ENCODE assay signal across 8 cellular contexts in the genomic region with DNA sequence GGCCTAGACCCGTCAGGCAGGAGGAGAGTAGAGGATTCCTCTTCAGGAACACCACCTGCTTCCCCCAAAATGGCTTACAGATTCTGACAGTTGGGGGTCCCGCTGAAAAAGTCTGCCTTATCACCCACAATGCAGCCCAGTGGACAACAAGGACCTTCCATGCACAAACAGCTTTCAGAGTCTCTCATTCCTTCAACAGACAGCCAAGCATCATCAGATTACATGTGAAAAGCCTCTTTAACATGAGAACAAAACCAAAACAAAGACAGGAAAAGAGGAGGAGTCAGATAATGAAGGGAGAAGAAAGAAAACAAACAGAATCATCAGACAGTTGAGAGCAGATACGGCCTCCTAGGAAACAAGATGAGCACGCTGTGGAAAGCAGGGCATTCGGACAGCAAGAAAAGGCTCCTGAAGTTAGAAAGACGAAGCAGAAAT. TPM values are rescaled to one million over a fixed set of nuclear protein-coding genes. Genes with fewer than 3 reads are reported as not detected.
DNase-seq lines count a peak whose midpoint lies in the region; ATAC-seq and TF ChIP-seq lines count a peak whose summit lies in the region.

No MANE protein-coding gene starts in this region.

- POLR2A ChIA-PET in AG04450 (lab: Yijun Ruan, JAX) = interaction anchor here (0.9 kb wide), 1 partner anchor 16 kb away, joined by 8 read pairs; no protein-coding TSS in a partner anchor

- H3K4me3 Mint-ChIP-seq in endodermal cell (peak overlapping the region; percentile 23), natural killer cell (peak overlapping the region; percentile 65)

- H3K36me3 Mint-ChIP-seq in endodermal cell (ENCODE audit: low read depth) (peaks cover 45% of the 10 kb centered on the region), natural killer cell (peaks cover 37% of the 10 kb centered on the region)

- H3K36me3 ChIP-seq in endodermal cell (ENCODE audit: control insufficient read depth, insufficient read depth, low read length) (peaks cover 64% of the 10 kb centered on the region), mucosa of descending colon (ENCODE audit: low read depth) (no peaks in the 10 kb centered on the region)

- H3K27me3 ChIP-seq in AG04450 (ENCODE audit: control insufficient read depth, insufficient read depth, low read length) (no peaks in the 10 kb centered on the region), endodermal cell (ENCODE audit: control insufficient read depth, insufficient read depth, low read length, poor library complexity, severe bottlenecking) (no peaks in the 10 kb centered on the region)

- 13 to 26% methylated on average over 4 to 6 of the region's 6 CpGs for WGBS in endodermal cell (ENCODE audit: insufficient coverage in 1 of 2, insufficient read length in 1 of 2), 2 experiments

- intact Hi-C loops in natural killer cell (cut with micrococcal nuclease) (no loop called here), mucosa of descending colon (cut with DNase I, micrococcal nuclease) (no loop called here)

- ATAC-seq in natural killer cell (no peak), HG03108 (IDR thresholded peaks at IDR 0.05; ENCODE audit: unreplicated experiment) (no peak), mucosa of descending colon (no peak), GM19328 (IDR thresholded peaks at IDR 0.05; ENCODE audit: unreplicated experiment) (no peak), GM21576 (IDR thresholded peaks at IDR 0.05; ENCODE audit: unreplicated experiment) (no peak)

- CTCF ChIA-PET in AG04450 (lab: Charles Lee) = interaction anchor here (1.8 to 2.1 kb wide), 2 partner anchors 26 to 31 kb away, joined by 11 read pairs; no protein-coding TSS in a partner anchor

- TF ChIP-seq CTCF in AG04450 (IDR thresholded peaks at IDR 0.05; ENCODE audit: low read depth, low read length) = no peak
- no peak for TF ChIP-seq CTCF in endodermal cell (conservative IDR thresholded peaks at IDR 0.05)
- TF ChIP-seq CTCF in natural killer cell (IDR thresholded peaks at IDR 0.05) = no peak
- no peak for TF ChIP-seq CTCF in mucosa of descending colon (IDR thresholded peaks at IDR 0.05)

- H3K9ac ChIP-seq in endodermal cell (ENCODE audit: extremely low read depth, low read length, poor library complexity, severe bottlenecking) = no peak overlapping the region

- no peak for DNase-seq in AG04450 (ENCODE audit: low read depth, low spot score)
- DNase-seq in M059J (ENCODE audit: low read depth) = peak; percentile 25
- peak; percentile 87 for DNase-seq in endodermal cell
- DNase-seq in natural killer cell = no peak
- DNase-seq in mucosa of descending colon = no peak

- H3K27ac ChIP-seq in AG04450 (ENCODE audit: low read depth, low read length) (peak overlapping the region; percentile 98), endodermal cell (ENCODE audit: low read depth, low read length) (peak overlapping the region; percentile 83)

- H3K4me1 ChIP-seq in endodermal cell (ENCODE audit: control insufficient read depth, insufficient read depth, low read length) = peaks cover 28% of the 10 kb centered on the region
- peaks cover 44% of the 10 kb centered on the region for H3K4me1 ChIP-seq in mucosa of descending colon (ENCODE audit: low read depth)

- peak overlapping the region; percentile 84 for H3K27ac Mint-ChIP-seq in endodermal cell
- H3K27ac Mint-ChIP-seq in natural killer cell = peak overlapping the region; percentile 86 to 90

- H3K27me3 Mint-ChIP-seq in endodermal cell (ENCODE audit: insufficient read depth) (no peaks in the 10 kb centered on the region), natural killer cell (ENCODE audit: low read depth in 2 of 2) (no peaks in the 10 kb centered on the region)

- H3K9me3 Mint-ChIP-seq in endodermal cell = no peaks in the 10 kb centered on the region
- H3K9me3 Mint-ChIP-seq in natural killer cell = no peaks in the 10 kb centered on the region

- no peaks in the 10 kb centered on the region for H3K9me3 ChIP-seq in AG04450 (ENCODE audit: control insufficient read depth, insufficient read depth, low read length)
- H3K9me3 ChIP-seq in endodermal cell (ENCODE audit: control insufficient read depth, low read length) = no peaks in the 10 kb centered on the region
- H3K9me3 ChIP-seq in mucosa of descending colon = no peaks in the 10 kb centered on the region

- H3K4me1 Mint-ChIP-seq in endodermal cell = peaks cover 57% of the 10 kb centered on the region
- H3K4me1 Mint-ChIP-seq in natural killer cell = peaks cover 86 to 90% of the 10 kb centered on the region in 2 donors

- H3K4me3 ChIP-seq in AG04450 (ENCODE audit: low read depth, low read length) (peak overlapping the region; percentile 26), endodermal cell (ENCODE audit: low read length) (peak overlapping the region; percentile 8), mucosa of descending colon (no peak overlapping the region)

RNA-seq across cellular contexts. Expression of a gene that starts 18.3 kb away (rescaled TPM):
- polyA plus RNA-seq in AG04450 (2011; rRNA removed) = 119 and 128 TPM in 2 replicates
- polyA minus RNA-seq in AG04450 (2011; rRNA and poly(A)+ RNA removed) = 297 and 364 TPM in 2 replicates
- total RNA-seq in M059J (2014; rRNA removed; shearing (Covaris generic)) = 31.8 and 37.9 TPM in 2 replicates
- total RNA-seq in endodermal cell (10 to 100 TPM; 50.9 to 53.5 TPM), natural killer cell (100 to 1,000 TPM in 1 of 3 donors, 10 to 100 TPM in 2; 76.0 to 141 (median 79.0) TPM), mucosa of descending colon (10 to 100 TPM; 81.1 to 86.3 (median 86.0) TPM)
- 51.3 TPM for polyA plus RNA-seq in endodermal cell (2013, experiment 1 of 2)
- polyA plus RNA-seq in endodermal cell (2013, experiment 2 of 2) = 55.3 TPM

RNA-seq across cellular contexts. Expression of a gene that starts 18.6 kb away (rescaled TPM):
- 40.5 and 42.8 TPM in 2 replicates for polyA plus RNA-seq in AG04450 (2011; rRNA removed)
- polyA minus RNA-seq in AG04450 (2011; rRNA and poly(A)+ RNA removed) = 78.1 and 83.4 TPM in 2 replicates
- total RNA-seq in M059J (2014; rRNA removed; shearing (Covaris generic)) = 22.0 and 28.5 TPM in 2 replicates
- 10 to 100 TPM; 32.0 to 39.8 TPM for total RNA-seq in endodermal cell
- 30.8 TPM for polyA plus RNA-seq in endodermal cell (2013, experiment 1 of 2)
- 29.5 TPM for polyA plus RNA-seq in endodermal cell (2013, experiment 2 of 2)
- 10 to 100 TPM; 32.2 to 46.7 (median 39.5) TPM for total RNA-seq in natural killer cell
- 10 to 100 TPM; 52.5 to 62.3 (median 54.6) TPM for total RNA-seq in mucosa of descending colon

Comparison
In these comparisons a context has a peak if more than half of its experiments do, and no peak if none do; other contexts are left out.
1. DNase-seq: peak in M059J (single experiment) and endodermal cell (single experiment); none in AG04450 (single experiment), natural killer cell (single experiment) and mucosa of descending colon (0 of 3).